Comparison of ENCODE assay signal across 18 cellular contexts in the genomic region with DNA sequence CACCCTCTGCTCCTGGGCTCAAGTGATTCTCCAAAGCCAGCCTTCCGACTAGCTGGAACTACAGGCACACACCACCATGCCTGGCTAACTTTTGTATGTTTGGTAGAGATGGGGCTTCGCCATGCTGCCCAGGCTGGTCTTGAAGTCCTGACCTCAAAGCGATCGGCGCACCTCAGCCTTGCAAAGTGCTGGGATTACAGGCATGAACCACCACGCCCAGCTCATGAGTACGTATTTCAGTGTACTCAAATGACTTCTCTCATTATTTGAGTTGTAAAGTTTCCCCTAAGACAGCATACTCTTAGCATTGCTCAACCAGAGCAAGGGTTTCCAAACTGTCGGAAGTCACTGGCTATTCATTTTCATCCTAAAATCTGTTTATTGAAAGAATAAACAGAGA.
"Had no signal": no experiment of that assay in that cellular context is flagged by ENCODE, and none has a peak within 500 bp of the region (broad histone marks: within the 10 kb centered on the region; RNA-seq: fewer than 3 reads in every experiment).

No MANE protein-coding gene starts in this region.

- DNase-seq: effector memory CD4-positive, alpha-beta T cell; foreskin keratinocyte; immature natural killer cell; left ventricle myocardium superior; mammary epithelial cell; naive thymus-derived CD8-positive, alpha-beta T cell; psoas muscle; retina; stimulated activated CD4-positive, alpha-beta T cell treated with anti-CD3 and anti-CD28 coated beads, Interleukin-4, amount 100 ng/mL, for 1 hour; stimulated activated CD8-positive, alpha-beta memory T cell treated with anti-CD3 and anti-CD28 coated beads, Interleukin-4, amount 100 ng/mL, for 48 hours; stimulated activated naive CD8-positive, alpha-beta T cell treated with anti-CD3 and anti-CD28 coated beads, Interleukin-15, Interleukin-2, amounts not matched to agents 100 U/mL and 50 U/mL, for 24 hours; testis; transverse colon; uterus had no signal

- H3K4me3 Mint-ChIP-seq: central memory CD8-positive, alpha-beta T cell; immature natural killer cell; naive thymus-derived CD8-positive, alpha-beta T cell; stimulated activated effector memory CD8-positive, alpha-beta T cell treated with anti-CD3 and anti-CD28 coated beads, Interleukin-12 subunit alpha, Interleukin-12 subunit beta, amount 100 ng/mL, for 72 hours had no signal

- H3K4me1 ChIP-seq: testis, uterus had no signal

- H3K36me3 Mint-ChIP-seq: immature natural killer cell; stimulated activated effector memory CD8-positive, alpha-beta T cell treated with anti-CD3 and anti-CD28 coated beads, Interleukin-12 subunit alpha, Interleukin-12 subunit beta, amount 100 ng/mL, for 72 hours had no signal

- H3K4me3 ChIP-seq: psoas muscle, smooth muscle cell, testis, transverse colon, uterus had no signal

- H3K9me3 ChIP-seq: neutrophil, psoas muscle, testis, transverse colon, uterus had no signal

- ATAC-seq: foreskin keratinocyte; left ventricle myocardium superior; naive thymus-derived CD8-positive, alpha-beta T cell; psoas muscle; stimulated activated effector memory CD8-positive, alpha-beta T cell treated with anti-CD3 and anti-CD28 coated beads, Interleukin-12 subunit alpha, Interleukin-12 subunit beta, amount 100 ng/mL, for 72 hours; stimulated activated naive CD8-positive, alpha-beta T cell treated with anti-CD3 and anti-CD28 coated beads, Interleukin-15, Interleukin-2, amounts not matched to agents 100 U/mL and 50 U/mL, for 24 hours had no signal

- H3K4me1 Mint-ChIP-seq: central memory CD8-positive, alpha-beta T cell; immature natural killer cell; stimulated activated effector memory CD8-positive, alpha-beta T cell treated with anti-CD3 and anti-CD28 coated beads, Interleukin-12 subunit alpha, Interleukin-12 subunit beta, amount 100 ng/mL, for 72 hours had no signal

- H3K27me3 Mint-ChIP-seq: central memory CD8-positive, alpha-beta T cell; naive thymus-derived CD8-positive, alpha-beta T cell had no signal

- H3K27me3 ChIP-seq: foreskin keratinocyte, neutrophil, testis, transverse colon, uterus had no signal

- H3K36me3 ChIP-seq: uterus had no signal

- H3K27ac Mint-ChIP-seq: immature natural killer cell; stimulated activated effector memory CD8-positive, alpha-beta T cell treated with anti-CD3 and anti-CD28 coated beads, Interleukin-12 subunit alpha, Interleukin-12 subunit beta, amount 100 ng/mL, for 72 hours had no signal

- H3K27ac ChIP-seq: foreskin keratinocyte, neutrophil, psoas muscle, testis, transverse colon, uterus had no signal

- H3K9me3 Mint-ChIP-seq: central memory CD8-positive, alpha-beta T cell; immature natural killer cell; stimulated activated effector memory CD8-positive, alpha-beta T cell treated with anti-CD3 and anti-CD28 coated beads, Interleukin-12 subunit alpha, Interleukin-12 subunit beta, amount 100 ng/mL, for 72 hours had no signal

- H3K4me2 ChIP-seq: smooth muscle cell had no signal
